8 cellular contexts compared by ENCODE assay signal in the genomic region with DNA sequence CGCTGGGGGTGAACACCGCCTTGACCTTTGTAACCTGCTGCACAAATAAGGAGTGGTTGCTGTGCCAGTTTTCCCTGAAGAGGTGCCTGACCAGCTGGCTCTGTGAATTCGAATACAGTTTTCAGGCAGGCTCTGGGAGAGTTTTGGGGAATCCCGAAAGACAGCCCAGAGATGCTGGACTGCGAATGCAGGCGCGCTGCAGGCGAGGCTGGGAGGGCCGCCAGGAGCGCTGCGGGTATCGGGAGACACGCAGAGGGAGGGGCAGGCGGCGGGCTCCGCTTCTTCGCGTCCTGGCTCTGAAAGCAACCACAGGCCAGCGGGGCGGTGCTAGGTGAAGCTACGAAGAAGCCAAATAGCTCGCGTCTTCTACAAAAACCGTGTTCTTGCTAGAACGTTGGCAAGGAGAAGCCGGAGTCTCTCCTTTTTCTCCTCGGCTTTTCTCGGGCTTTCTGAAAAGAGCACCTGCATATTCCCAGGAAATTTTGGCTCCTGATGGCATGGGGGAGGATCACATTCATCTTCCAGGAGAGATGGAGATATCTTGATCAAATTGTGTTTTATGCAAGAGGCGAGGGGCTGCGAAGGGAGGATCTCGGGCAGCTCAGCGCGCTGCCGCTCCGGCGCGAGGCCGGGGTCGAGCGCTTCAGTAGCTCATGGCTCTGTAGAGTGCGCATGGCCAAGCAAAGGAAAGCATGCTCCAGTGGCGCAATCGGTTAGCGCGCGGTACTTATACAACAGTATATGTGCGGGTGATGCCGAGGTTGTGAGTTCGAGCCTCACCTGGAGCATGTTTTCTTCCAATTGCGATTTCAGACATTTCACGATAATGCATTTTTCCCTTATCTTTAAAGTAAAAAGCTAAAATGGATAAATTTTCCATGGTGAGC.
A peak's percentile ranks its signal among the peaks of the same experiment; 100 is the strongest.
DNase-seq lines count a peak whose midpoint lies in the region; ATAC-seq and TF ChIP-seq lines count a peak whose summit lies in the region.

No MANE protein-coding gene starts in this region.

- H3K36me3 Mint-ChIP-seq in Caco-2 (ENCODE audit: insufficient read depth, unreplicated experiment): peaks cover 13% of the 10 kb centered on the region
- no peaks in the 10 kb centered on the region for H3K36me3 Mint-ChIP-seq in T-cell
- peaks cover 3% of the 10 kb centered on the region for H3K36me3 Mint-ChIP-seq in neural progenitor cell

- no peaks in the 10 kb centered on the region for H3K79me2 ChIP-seq in neural progenitor cell (ENCODE audit: low read depth)

- no peaks in the 10 kb centered on the region for H3K4me1 Mint-ChIP-seq in Caco-2 (ENCODE audit: low read depth, unreplicated experiment)
- H3K4me1 Mint-ChIP-seq in T-cell: peaks cover 15 to 17% (median 15%) of the 10 kb centered on the region in 3 donors
- H3K4me1 Mint-ChIP-seq in neural progenitor cell: peaks cover 11% of the 10 kb centered on the region

- H3K27ac Mint-ChIP-seq in Caco-2 (ENCODE audit: unreplicated experiment) (peak overlapping the region; percentile 88), T-cell (peak overlapping the region in 1 of 2 donors; percentile 27), neural progenitor cell (peak overlapping the region; percentile 100)

- H3K4me3 ChIP-seq in Caco-2 (ENCODE audit: low read depth, low read length) (peak overlapping the region; percentile 51), duodenal mucosa (ENCODE audit: low read depth in 1 of 2, low read length in 2 of 2) (peak overlapping the region; percentile 53), neural progenitor cell (peak overlapping the region; percentile 98)

- ATAC-seq in HG02798 (IDR thresholded peaks at IDR 0.05; ENCODE audit: poor library complexity, unreplicated experiment) (peak; percentile 51), T-cell (replicated peaks in 1 of 4) (peak in 1 of 4 experiments; percentile 20), GM21619 (IDR thresholded peaks at IDR 0.05; ENCODE audit: unreplicated experiment) (no peak), HG03571 (IDR thresholded peaks at IDR 0.05; ENCODE audit: unreplicated experiment) (no peak), GM21360 (IDR thresholded peaks at IDR 0.05; ENCODE audit: unreplicated experiment) (no peak)

- intact Hi-C loops in Caco-2 (cut with micrococcal nuclease; ENCODE audit: unreplicated experiment): loop anchor here (1.0 to 5.0 kb wide), 3 partner anchors 36 to 122 kb away; no protein-coding TSS in a partner anchor

- peak; percentile 24 to 48 for TF ChIP-seq CTCF in Caco-2 (IDR thresholded peaks at IDR 0.05; ENCODE audit: insufficient read depth in 1 of 2, low read depth in 1 of 2, low read length in 1 of 2, severe bottlenecking in 1 of 2, unreplicated experiment in 1 of 2)
- TF ChIP-seq CTCF in neural progenitor cell (IDR thresholded peaks at IDR 0.05): peak; percentile 39

- POLR2A ChIA-PET in Caco-2 (lab: Charles Lee): interaction anchor here (0.6 to 1.1 kb wide), 4 partner anchors 14 to 484 kb away, joined by 3 to 9 read pairs (median 3); a partner anchor contains a TSS
- POLR2A ChIA-PET in T-cell (lab: Charles Lee): interaction anchor here in 1 of 2 donors (0.6 kb wide), 1 partner anchor 157 kb away, joined by 4 read pairs; no protein-coding TSS in a partner anchor

- peaks cover 28% of the 10 kb centered on the region for H3F3A ChIP-seq in neural progenitor cell (ENCODE audit: low read depth)

- H3K9me3 Mint-ChIP-seq in Caco-2 (ENCODE audit: unreplicated experiment) (peaks cover 18% of the 10 kb centered on the region), T-cell (peaks cover 4 to 7% (median 6%) of the 10 kb centered on the region in 3 donors), neural progenitor cell (peaks cover 6% of the 10 kb centered on the region)

- DNase-seq in Caco-2 (peak; percentile 80 to 82), T-cell (peak in 4 of 34 experiments; percentile 1 to 9 (median 4)), neural progenitor cell (ENCODE audit: low spot score) (peak; percentile 92)

- H3K4me3 Mint-ChIP-seq in Caco-2 (ENCODE audit: unreplicated experiment): peak overlapping the region; percentile 90
- H3K4me3 Mint-ChIP-seq in T-cell: peak overlapping the region; percentile 35 to 60 (median 55)
- peak overlapping the region; percentile 99 for H3K4me3 Mint-ChIP-seq in neural progenitor cell

- H3K4me2 ChIP-seq in neural progenitor cell: peak overlapping the region; percentile 82

- no TSS peak for BruUV-seq in Caco-2 (replicated peaks; lab: Mats Ljungman, UMichigan)

- H3K4me1 ChIP-seq in Caco-2 (peaks cover 3% of the 10 kb centered on the region; the same call in 1 of the 2 replicates), duodenal mucosa (ENCODE audit: control insufficient read depth in 1 of 2, insufficient read depth in 2 of 2, low read length in 2 of 2) (peaks cover 9 to 11% of the 10 kb centered on the region in 2 donors), neural progenitor cell (peaks cover 9% of the 10 kb centered on the region)

- no peaks in the 10 kb centered on the region for H3K27me3 Mint-ChIP-seq in Caco-2 (ENCODE audit: insufficient read depth, unreplicated experiment)
- H3K27me3 Mint-ChIP-seq in T-cell: peaks cover 68 to 90% of the 10 kb centered on the region in 2 donors
- peaks cover 26% of the 10 kb centered on the region for H3K27me3 Mint-ChIP-seq in neural progenitor cell (ENCODE audit: insufficient read depth, low read depth)

- H3K9ac ChIP-seq in duodenal mucosa (ENCODE audit: low read depth in 1 of 2, low read length in 2 of 2) (no peak overlapping the region), neural progenitor cell (peak overlapping the region; percentile 33)

- H3K27me3 ChIP-seq in Caco-2 (replicated peaks; ENCODE audit: control insufficient read depth, insufficient read depth, low read length): no peaks in the 10 kb centered on the region
- peaks cover 4 to 20% of the 10 kb centered on the region in 2 donors for H3K27me3 ChIP-seq in duodenal mucosa (ENCODE audit: control insufficient read depth in 1 of 2, insufficient read depth in 2 of 2, low read length in 2 of 2)
- peaks cover 33% of the 10 kb centered on the region for H3K27me3 ChIP-seq in neural progenitor cell

- peak overlapping the region; percentile 100 for H2AFZ ChIP-seq in neural progenitor cell (replicated peaks)

- no peaks in the 10 kb centered on the region for H4K20me1 ChIP-seq in neural progenitor cell (ENCODE audit: low read depth)

- CTCF ChIA-PET in Caco-2 (lab: Charles Lee): interaction anchor here (0.6 to 1.7 kb wide), 3 partner anchors 17 to 121 kb away, joined by 4 to 8 read pairs (median 5); no protein-coding TSS in a partner anchor
- CTCF ChIA-PET in T-cell (lab: Charles Lee): interaction anchor here in 1 of 2 donors (0.6 kb wide), 1 partner anchor 468 kb away, joined by 3 read pairs; no protein-coding TSS in a partner anchor

- H3K27ac ChIP-seq in duodenal mucosa (ENCODE audit: low read depth, low read length) (no peak overlapping the region), neural progenitor cell (no peak overlapping the region)

- H3K36me3 ChIP-seq in Caco-2 (ENCODE audit: control insufficient read depth, insufficient read depth, low read length): no peaks in the 10 kb centered on the region
- no peaks in the 10 kb centered on the region for H3K36me3 ChIP-seq in duodenal mucosa (ENCODE audit: control insufficient read depth in 1 of 2, insufficient read depth in 2 of 2, low read length in 2 of 2)
- H3K36me3 ChIP-seq in neural progenitor cell: no peaks in the 10 kb centered on the region

- 0 out of 2 replicates have a peak, but pooled peaks cover 3% of the 10 kb centered on the region for H3K9me3 ChIP-seq in Caco-2
- no peaks in the 10 kb centered on the region for H3K9me3 ChIP-seq in duodenal mucosa (ENCODE audit: control insufficient read depth in 1 of 2, low read length in 2 of 2)
- no peaks in the 10 kb centered on the region for H3K9me3 ChIP-seq in neural progenitor cell (ENCODE audit: low read depth)
